Comparison of ENCODE assay signal across 17 cellular contexts in the genomic region with DNA sequence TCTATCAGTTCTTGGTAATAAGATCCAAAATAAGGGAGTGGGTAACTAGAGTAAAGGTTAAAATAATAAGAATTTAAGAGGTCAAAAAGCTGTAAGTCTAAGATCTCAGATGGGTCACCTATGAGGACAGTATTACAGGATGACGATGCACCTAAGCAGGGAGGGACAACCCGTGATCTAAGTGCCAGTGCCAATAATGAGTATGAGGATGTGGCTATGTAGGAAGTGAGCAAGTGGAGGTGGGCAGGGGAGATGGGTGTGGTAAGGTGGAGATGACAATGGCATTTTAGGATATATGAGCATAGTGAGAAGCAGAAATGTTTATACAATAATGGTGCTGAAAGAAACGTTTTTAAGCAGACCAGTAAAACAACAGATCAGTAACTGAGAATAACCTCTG. TPM values are rescaled to one million over a fixed set of nuclear protein-coding genes. Genes with fewer than 3 reads are reported as not detected.
DNase-seq lines count a peak whose midpoint lies in the region; ATAC-seq and TF ChIP-seq lines count a peak whose summit lies in the region.
"Had no signal": no experiment of that assay in that cellular context is flagged by ENCODE, and none has a peak within 500 bp of the region (broad histone marks: within the 10 kb centered on the region; RNA-seq: fewer than 3 reads in every experiment).

No MANE protein-coding gene starts in this region.

- no peak overlapping the region for H3K27ac Mint-ChIP-seq in activated T-cell treated with anti-CD3 and anti-CD28 coated beads, Interleukin-2, amount 50 U/mL, for 72 hours
- H3K27ac Mint-ChIP-seq in stimulated activated effector memory CD8-positive, alpha-beta T cell treated with anti-CD3 and anti-CD28 coated beads, Interleukin-12 subunit alpha, Interleukin-12 subunit beta, amount 100 ng/mL, for 72 hours: no peak overlapping the region
- H3K27ac Mint-ChIP-seq: CD4-positive, alpha-beta memory T cell; HFFc6 had no signal

- H3K4me2 ChIP-seq in PC-3 (ENCODE audit: low read length): peak overlapping the region; percentile 70

- H3K9me3 Mint-ChIP-seq in activated T-cell treated with anti-CD3 and anti-CD28 coated beads, Interleukin-2, amount 50 U/mL, for 72 hours: peaks cover 4 to 6% of the 10 kb centered on the region in 2 donors
- peaks cover 5% of the 10 kb centered on the region for H3K9me3 Mint-ChIP-seq in stimulated activated effector memory CD8-positive, alpha-beta T cell treated with anti-CD3 and anti-CD28 coated beads, Interleukin-12 subunit alpha, Interleukin-12 subunit beta, amount 100 ng/mL, for 72 hours
- H3K9me3 Mint-ChIP-seq: HFFc6 had no signal

- H3K27ac ChIP-seq in PC-3 (ENCODE audit: low read length): peak overlapping the region; percentile 71
- H3K27ac ChIP-seq in upper lobe of left lung: no peak overlapping the region

- peaks cover 0 to 3% of the 10 kb centered on the region in 2 donors for H3K36me3 Mint-ChIP-seq in activated T-cell treated with anti-CD3 and anti-CD28 coated beads, Interleukin-2, amount 50 U/mL, for 72 hours (ENCODE audit: insufficient read depth in 2 of 2)
- H3K36me3 Mint-ChIP-seq in stimulated activated effector memory CD8-positive, alpha-beta T cell treated with anti-CD3 and anti-CD28 coated beads, Interleukin-12 subunit alpha, Interleukin-12 subunit beta, amount 100 ng/mL, for 72 hours: no peaks in the 10 kb centered on the region
- H3K36me3 Mint-ChIP-seq: CD4-positive, alpha-beta memory T cell had no signal

- H3K9me2 ChIP-seq in PC-3 (replicated peaks; ENCODE audit: low read length): no peaks in the 10 kb centered on the region

- no peaks in the 10 kb centered on the region for H3F3A ChIP-seq in PC-3 (ENCODE audit: low read length, unreplicated experiment)

- CTCF ChIA-PET in PC-3 (lab: Charles Lee): no interaction called here

- no peaks in the 10 kb centered on the region for H3K4me1 Mint-ChIP-seq in activated T-cell treated with anti-CD3 and anti-CD28 coated beads, Interleukin-2, amount 50 U/mL, for 72 hours (ENCODE audit: low read depth)
- H3K4me1 Mint-ChIP-seq in stimulated activated effector memory CD8-positive, alpha-beta T cell treated with anti-CD3 and anti-CD28 coated beads, Interleukin-12 subunit alpha, Interleukin-12 subunit beta, amount 100 ng/mL, for 72 hours: no peaks in the 10 kb centered on the region
- H3K4me1 Mint-ChIP-seq: CD4-positive, alpha-beta memory T cell had no signal

- WGBS in upper lobe of left lung, 2 donors: 66% methylated on average over 3 of the region's 3 CpGs

- intact Hi-C loops in PC-3 (cut with micrococcal nuclease): no loop called here

- ATAC-seq in activated T-cell treated with anti-CD3 and anti-CD28 coated beads, Interleukin-2, amount 50 U/mL, for 72 hours (replicated peaks in 1 of 2): peak; percentile 37 to 78
- ATAC-seq in PC-3 (peak; percentile 97), upper lobe of left lung (ENCODE audit: low FRiP score in 2 of 2) (no peak)
- peak; percentile 85 for ATAC-seq in stimulated activated effector memory CD8-positive, alpha-beta T cell treated with anti-CD3 and anti-CD28 coated beads, Interleukin-12 subunit alpha, Interleukin-12 subunit beta, amount 100 ng/mL, for 72 hours

- TF ChIP-seq POLR2A in upper lobe of left lung (IDR thresholded peaks at IDR 0.05): no peak

- TF ChIP-seq EP300 in upper lobe of left lung (IDR thresholded peaks at IDR 0.05): no peak

- no peak overlapping the region for H3K4me3 ChIP-seq in PC-3 (ENCODE audit: low read length)
- H3K4me3 ChIP-seq in upper lobe of left lung: no peak overlapping the region
- H3K4me3 ChIP-seq: HAP-1 had no signal

- H3K27me3 ChIP-seq in PC-3 (ENCODE audit: low read length) (no peaks in the 10 kb centered on the region), upper lobe of left lung (no peaks in the 10 kb centered on the region)

- POLR2A ChIA-PET in PC-3 (lab: Charles Lee; ENCODE audit: unreplicated experiment): no interaction called here

- H3K4me1 ChIP-seq in PC-3 (ENCODE audit: insufficient read depth, low read length) (peaks cover 30% of the 10 kb centered on the region), upper lobe of left lung (no peaks in the 10 kb centered on the region)

- no peaks in the 10 kb centered on the region for H3K79me2 ChIP-seq in PC-3 (ENCODE audit: low read length)

- H2AFZ ChIP-seq in PC-3 (ENCODE audit: low read length): peak overlapping the region; percentile 61; the same call in 1 of the 2 replicates

- H3K36me3 ChIP-seq in PC-3 (ENCODE audit: low read depth, low read length) (no peaks in the 10 kb centered on the region), upper lobe of left lung (no peaks in the 10 kb centered on the region)
- H3K36me3 ChIP-seq: HAP-1 had no signal

- H4K20me1 ChIP-seq in PC-3 (ENCODE audit: low read length): no peaks in the 10 kb centered on the region

- H3K9me3 ChIP-seq in PC-3 (ENCODE audit: low read length) (no peaks in the 10 kb centered on the region), upper lobe of left lung (no peaks in the 10 kb centered on the region)
- H3K9me3 ChIP-seq: HAP-1 had no signal

- peaks cover 35% of the 10 kb centered on the region for H3K27me3 Mint-ChIP-seq in activated T-cell treated with anti-CD3 and anti-CD28 coated beads, Interleukin-2, amount 50 U/mL, for 72 hours (ENCODE audit: low read depth)

- TF ChIP-seq CTCF in PC-3 (conservative IDR thresholded peaks at IDR 0.05; ENCODE audit: low read depth, low read length) (no peak), upper lobe of left lung (IDR thresholded peaks at IDR 0.05) (no peak)

- no peak for DNase-seq in activated T-cell treated with anti-CD3 and anti-CD28 coated beads, Interleukin-2, amount 50 U/mL, for 72 hours
- DNase-seq in activated T-cell treated with anti-CD3 and anti-CD28 coated beads, Interleukin-2, amount 50 U/mL, for 1 hour: no peak
- peak; percentile 80 for DNase-seq in PC-3
- no peak for DNase-seq in stimulated activated effector memory CD8-positive, alpha-beta T cell treated with anti-CD3 and anti-CD28 coated beads, Interleukin-12 subunit alpha, Interleukin-12 subunit beta, amount 100 ng/mL, for 72 hours (ENCODE audit: low spot score in 2 of 2)
- no peak for DNase-seq in HT-29 (ENCODE audit: low spot score)
- DNase-seq in upper lobe of left lung: no peak
- DNase-seq: C1 segment of cervical spinal cord; Calu3; CD4-positive, alpha-beta memory T cell; COR-L47; DMS153; DND-41; GOT3; HFFc6 had no signal

- H3K9ac ChIP-seq in PC-3 (ENCODE audit: low read length): no peak overlapping the region

- BruUV-seq in PC-3 (replicated peaks; lab: Mats Ljungman, UMichigan): no TSS peak

- no peak overlapping the region for H3K4me3 Mint-ChIP-seq in activated T-cell treated with anti-CD3 and anti-CD28 coated beads, Interleukin-2, amount 50 U/mL, for 72 hours
- no peak overlapping the region for H3K4me3 Mint-ChIP-seq in stimulated activated effector memory CD8-positive, alpha-beta T cell treated with anti-CD3 and anti-CD28 coated beads, Interleukin-12 subunit alpha, Interleukin-12 subunit beta, amount 100 ng/mL, for 72 hours
- H3K4me3 Mint-ChIP-seq: CD4-positive, alpha-beta memory T cell; HFFc6 had no signal

RNA-seq across cellular contexts. Expression of gene CCDC158, which starts 19.3 kb away (rescaled TPM):
- not detected for total RNA-seq in activated T-cell treated with anti-CD3 and anti-CD28 coated beads, Interleukin-2, amount 50 U/mL, for 72 hours
- total RNA-seq in PC-3 (2014; rRNA removed) (not detected in 2 replicates), upper lobe of left lung (1 to 10 TPM in 1 of 6 donors, under 1 TPM in 4, not detected in 1; 0.11 to 1.0 (median 0.37) TPM)
- total RNA-seq in HT-29 (2014; rRNA removed; shearing (Covaris generic)): not detected in 2 replicates
- total RNA-seq: A172; A673; Calu3; CD4-positive, alpha-beta memory T cell had no signal

RNA-seq across cellular contexts. Expression of gene SHROOM3, which starts 33.4 kb away (rescaled TPM):
- under 1 TPM; 0.09 to 0.10 TPM for total RNA-seq in activated T-cell treated with anti-CD3 and anti-CD28 coated beads, Interleukin-2, amount 50 U/mL, for 72 hours
- 27.8 and 28.7 TPM in 2 replicates for total RNA-seq in PC-3 (2014; rRNA removed)
- 62.1 and 70.6 TPM in 2 replicates for total RNA-seq in HT-29 (2014; rRNA removed; shearing (Covaris generic))
- 100 to 1,000 TPM in 3 of 6 donors, 10 to 100 TPM in 3; 62.3 to 216 (median 116) TPM for total RNA-seq in upper lobe of left lung
- total RNA-seq: CD4-positive, alpha-beta memory T cell had no signal

Comparison
In these comparisons a context has a peak if more than half of its experiments do, and no peak if none do; other contexts are left out.
1. ATAC-seq: peak in activated T-cell treated with anti-CD3 and anti-CD28 coated beads, Interleukin-2, amount 50 U/mL, for 72 hours (2 of 2), PC-3 (single experiment) and stimulated activated effector memory CD8-positive, alpha-beta T cell treated with anti-CD3 and anti-CD28 coated beads, Interleukin-12 subunit alpha, Interleukin-12 subunit beta, amount 100 ng/mL, for 72 hours (single experiment); none in upper lobe of left lung (0 of 2).
2. RNA of gene SHROOM3, which starts 33.4 kb away (total RNA-seq): 62.3 to 216 TPM in upper lobe of left lung, 62.1 to 70.6 TPM in HT-29 and 27.8 to 28.7 TPM in PC-3; 0.09 to 0.10 TPM in activated T-cell treated with anti-CD3 and anti-CD28 coated beads, Interleukin-2, amount 50 U/mL, for 72 hours; every median in the first group is over 10 times any median in the second.